Comparison of ENCODE assay signal across 20 cellular contexts in the genomic region with DNA sequence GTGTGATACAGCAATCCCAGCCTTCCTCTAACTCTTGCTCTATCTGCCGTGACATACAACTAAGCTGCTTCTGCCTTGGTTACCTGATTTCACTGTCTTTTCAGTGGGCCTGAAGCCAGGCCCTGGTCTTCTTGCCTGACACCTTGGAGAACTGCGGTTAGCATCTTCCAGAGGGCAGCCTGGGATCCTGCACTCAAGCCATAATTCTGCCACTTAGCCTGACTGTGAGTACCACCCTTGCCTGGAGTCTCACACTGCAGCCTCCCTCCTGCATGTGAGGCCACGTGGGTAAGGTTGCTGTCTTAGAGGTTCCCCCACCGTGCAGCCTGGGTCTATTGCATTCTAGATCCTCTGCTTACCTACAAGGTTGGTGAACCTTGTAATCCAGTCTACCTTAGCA.
"Had no signal": no experiment of that assay in that cellular context is flagged by ENCODE, and none has a peak within 500 bp of the region (broad histone marks: within the 10 kb centered on the region; RNA-seq: fewer than 3 reads in every experiment).

No MANE protein-coding gene starts in this region.

- H3K9me3 ChIP-seq: prostate gland, suprapubic skin had no signal

- H3K36me3 ChIP-seq: prostate gland had no signal

- DNase-seq: activated B cell treated with CpG ODN at 0.5 μM for 24 hours; activated CD8-positive, alpha-beta memory T cell treated with anti-CD3 and anti-CD28 coated beads, Interleukin-2, amount 50 U/mL, for 4 hours; central memory CD4-positive, alpha-beta T cell; cortex of kidney; effector CD8-positive, alpha-beta T cell; foreskin melanocyte; left ventricle myocardium superior; mesenchymal stem cell; occipital lobe; right cardiac atrium; stimulated activated CD4-positive, alpha-beta T cell treated with anti-CD3 and anti-CD28 coated beads, Interleukin-15, amount 100 ng/mL, for 24 hours; stimulated activated CD4-positive, alpha-beta T cell treated with anti-CD3 and anti-CD28 coated beads, Interleukin-4, amount 100 ng/mL, for 1 hour had no signal

- H3K27me3 Mint-ChIP-seq: activated B cell treated with CpG ODN at 0.5 μM for 24 hours; activated naive CD4-positive, alpha-beta T cell treated with anti-CD3 and anti-CD28 coated beads, Interleukin-2, amount 50 U/mL, for 24 hours; brain; natural killer cell treated with Interleukin-12 subunit alpha and Interleukin-12 subunit beta and Interleukin-15 and Interleukin-18, amount 100 ng/mL, for 72 hours; stimulated activated naive CD8-positive, alpha-beta T cell treated with anti-CD3 and anti-CD28 coated beads, Interleukin-15, Interleukin-2, amounts not matched to agents 100 ng/mL and 50 ng/mL, for 24 hours; type B pancreatic cell had no signal

- ATAC-seq: left ventricle myocardium superior; natural killer cell treated with Interleukin-12 subunit alpha and Interleukin-12 subunit beta and Interleukin-15 and Interleukin-18, amount 100 ng/mL, for 72 hours; right cardiac atrium had no signal

- H3K4me3 Mint-ChIP-seq: activated naive CD4-positive, alpha-beta T cell treated with anti-CD3 and anti-CD28 coated beads, Interleukin-2, amount 50 U/mL, for 24 hours; brain; natural killer cell treated with Interleukin-12 subunit alpha and Interleukin-12 subunit beta and Interleukin-15 and Interleukin-18, amount 100 ng/mL, for 72 hours; stimulated activated naive CD8-positive, alpha-beta T cell treated with anti-CD3 and anti-CD28 coated beads, Interleukin-15, Interleukin-2, amounts not matched to agents 100 ng/mL and 50 ng/mL, for 24 hours; type B pancreatic cell had no signal

- H3K27me3 ChIP-seq: suprapubic skin had no signal

- H3K4me1 Mint-ChIP-seq: brain had no signal

- H3K4me1 ChIP-seq: prostate gland, suprapubic skin had no signal

- H3K36me3 Mint-ChIP-seq: activated naive CD4-positive, alpha-beta T cell treated with anti-CD3 and anti-CD28 coated beads, Interleukin-2, amount 50 U/mL, for 24 hours; natural killer cell treated with Interleukin-12 subunit alpha and Interleukin-12 subunit beta and Interleukin-15 and Interleukin-18, amount 100 ng/mL, for 72 hours had no signal

- H3K27ac ChIP-seq: prostate gland, skin epidermis, suprapubic skin had no signal

- H3K9me3 Mint-ChIP-seq: activated B cell treated with CpG ODN at 0.5 μM for 24 hours; activated naive CD4-positive, alpha-beta T cell treated with anti-CD3 and anti-CD28 coated beads, Interleukin-2, amount 50 U/mL, for 24 hours; brain; natural killer cell treated with Interleukin-12 subunit alpha and Interleukin-12 subunit beta and Interleukin-15 and Interleukin-18, amount 100 ng/mL, for 72 hours; stimulated activated naive CD8-positive, alpha-beta T cell treated with anti-CD3 and anti-CD28 coated beads, Interleukin-15, Interleukin-2, amounts not matched to agents 100 ng/mL and 50 ng/mL, for 24 hours; type B pancreatic cell had no signal

- H3K27ac Mint-ChIP-seq: activated naive CD4-positive, alpha-beta T cell treated with anti-CD3 and anti-CD28 coated beads, Interleukin-2, amount 50 U/mL, for 24 hours; brain; natural killer cell treated with Interleukin-12 subunit alpha and Interleukin-12 subunit beta and Interleukin-15 and Interleukin-18, amount 100 ng/mL, for 72 hours; stimulated activated naive CD8-positive, alpha-beta T cell treated with anti-CD3 and anti-CD28 coated beads, Interleukin-15, Interleukin-2, amounts not matched to agents 100 ng/mL and 50 ng/mL, for 24 hours; type B pancreatic cell had no signal

- H3K4me3 ChIP-seq: prostate gland, skin epidermis, suprapubic skin had no signal
